Comparison of ENCODE assay signal across 19 cellular contexts in the genomic region with DNA sequence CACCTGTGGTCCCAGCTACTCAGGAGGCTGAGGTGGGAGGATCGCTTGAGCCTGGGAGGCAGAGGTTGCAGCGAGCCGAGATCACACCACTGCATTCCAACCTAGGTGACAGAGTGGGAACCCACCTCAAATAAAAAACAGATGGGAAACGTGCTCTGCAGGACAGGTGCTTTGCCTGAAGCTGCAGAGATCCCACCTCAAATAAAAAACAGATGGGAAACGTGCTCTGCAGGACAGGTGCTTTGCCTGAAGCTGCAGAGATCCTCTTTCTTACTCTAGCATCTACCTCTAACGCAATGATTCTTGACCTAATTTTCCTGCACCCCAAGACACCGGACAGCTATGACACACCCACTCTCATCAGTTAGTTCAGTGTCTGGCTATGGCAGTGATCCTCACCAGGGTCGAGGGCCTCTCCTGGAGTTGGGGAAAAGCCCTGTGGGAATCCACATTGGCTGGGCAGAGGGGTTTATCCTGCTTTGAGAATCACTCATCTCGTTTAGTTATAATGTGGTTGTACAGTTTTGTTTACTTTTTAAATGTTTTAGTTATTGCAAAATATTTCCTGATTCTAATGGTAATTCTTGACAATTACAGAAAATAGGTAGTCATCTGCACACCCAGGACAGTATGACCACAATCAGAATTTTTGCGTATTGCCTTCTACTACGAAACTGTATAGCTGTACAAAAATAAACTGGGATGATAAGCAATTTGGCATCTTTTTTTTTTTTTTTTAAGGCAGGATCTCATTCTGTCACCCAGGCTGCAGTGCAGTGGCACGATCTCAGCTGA. TPM values are rescaled to one million over a fixed set of nuclear protein-coding genes. Genes with fewer than 3 reads are reported as not detected.
A peak's percentile ranks its signal among the peaks of the same experiment; 100 is the strongest.
DNase-seq lines count a peak whose midpoint lies in the region; ATAC-seq lines count a peak whose summit lies in the region.
"Had no signal": no experiment of that assay in that cellular context is flagged by ENCODE, and none has a peak within 500 bp of the region (broad histone marks: within the 10 kb centered on the region; RNA-seq: fewer than 3 reads in every experiment).

No MANE protein-coding gene starts in this region.

- ATAC-seq in activated naive CD4-positive, alpha-beta T cell treated with anti-CD3 and anti-CD28 coated beads, Interleukin-2, amount 50 U/mL, for 72 hours = no peak
- peak; percentile 57 for ATAC-seq in left colon
- no peak for ATAC-seq in GM21529 (IDR thresholded peaks at IDR 0.05; ENCODE audit: unreplicated experiment)

- intact Hi-C loops in left colon (cut with DNase I, micrococcal nuclease) = no loop called here

- H3K27ac Mint-ChIP-seq in activated naive CD4-positive, alpha-beta T cell treated with anti-CD3 and anti-CD28 coated beads, Interleukin-2, amount 50 U/mL, for 72 hours = peak overlapping the region; percentile 29 to 67
- H3K27ac Mint-ChIP-seq: activated naive CD4-positive, alpha-beta T cell treated with anti-CD3 and anti-CD28 coated beads, Interleukin-2, amount 10 ng/mL, durations not matched to agents 7 days and 5 days had no signal

- DNase-seq in activated naive CD4-positive, alpha-beta T cell treated with anti-CD3 and anti-CD28 coated beads, Interleukin-2, amount 50 U/mL, for 72 hours (ENCODE audit: low spot score in 2 of 2) = no peak
- DNase-seq in activated naive CD4-positive, alpha-beta T cell treated with anti-CD3 and anti-CD28 coated beads, Interleukin-2, amount 50 U/mL, for 16 hours = no peak
- peak; percentile 42 for DNase-seq in SHP77 treated with DMSO at 0.1 percent for 48 hours (lab: John Stamatoyannopoulos, UW)
- DNase-seq in left colon = no peak
- DNase-seq in occipital lobe (lab: John Stamatoyannopoulos, UW) = no peak
- DNase-seq in iPS-NIHi7 (ENCODE audit: extremely low spot score) = no peak
- no peak for DNase-seq in T-helper 1 cell
- DNase-seq: activated CD4-positive, alpha-beta T cell treated with anti-CD3 and anti-CD28 coated beads, Interleukin-2, amount 50 U/mL, for 48 hours; activated naive CD4-positive, alpha-beta T cell treated with anti-CD3 and anti-CD28 coated beads, Interleukin-2, amount 10 ng/mL, durations not matched to agents 7 days and 5 days; AML-193; CD4-positive, alpha-beta T cell; H7; Karpas-422; left ventricle myocardium inferior; NCI-H1930; NCI-H526 treated with DMSO at 0.1 percent for 48 hours; NK-92 treated with Interleukin-12 subunit alpha and Interleukin-12 subunit beta, amount 100 ng/mL, for 24 hours; stimulated activated naive CD4-positive, alpha-beta T cell had no signal

- no peaks in the 10 kb centered on the region for H3K36me3 Mint-ChIP-seq in activated naive CD4-positive, alpha-beta T cell treated with anti-CD3 and anti-CD28 coated beads, Interleukin-2, amount 50 U/mL, for 72 hours

- no peaks in the 10 kb centered on the region for H3K9me3 Mint-ChIP-seq in activated naive CD4-positive, alpha-beta T cell treated with anti-CD3 and anti-CD28 coated beads, Interleukin-2, amount 50 U/mL, for 72 hours
- H3K9me3 Mint-ChIP-seq: activated naive CD4-positive, alpha-beta T cell treated with anti-CD3 and anti-CD28 coated beads, Interleukin-2, amount 10 ng/mL, durations not matched to agents 7 days and 5 days; CD4-positive, alpha-beta T cell had no signal

RNA-seq across cellular contexts. Expression of gene VPS53, which starts 11.4 kb away (rescaled TPM):
- 10 to 100 TPM; 39.1 to 56.7 TPM for total RNA-seq in activated naive CD4-positive, alpha-beta T cell treated with anti-CD3 and anti-CD28 coated beads, Interleukin-2, amount 50 U/mL, for 72 hours
- total RNA-seq in left colon = 10 to 100 TPM; 75.0 to 87.3 TPM
- 18.7 TPM for total RNA-seq in occipital lobe

RNA-seq across cellular contexts. Expression of gene TLCD3A, which starts 29.1 kb away (rescaled TPM):
- total RNA-seq in activated naive CD4-positive, alpha-beta T cell treated with anti-CD3 and anti-CD28 coated beads, Interleukin-2, amount 50 U/mL, for 72 hours = 10 to 100 TPM in 1 of 2 donors, 1 to 10 TPM in 1; 1.5 to 20.4 TPM
- total RNA-seq in left colon = 10 to 100 TPM; 11.3 to 15.1 TPM
- 9.5 TPM for total RNA-seq in occipital lobe

RNA-seq across cellular contexts. Expression of gene GEMIN4, which starts 48.8 kb away (rescaled TPM):
- total RNA-seq in activated naive CD4-positive, alpha-beta T cell treated with anti-CD3 and anti-CD28 coated beads, Interleukin-2, amount 50 U/mL, for 72 hours = 10 to 100 TPM; 25.1 to 48.7 TPM
- total RNA-seq in left colon = 10 to 100 TPM; 12.4 to 15.2 TPM
- total RNA-seq in occipital lobe = 10.1 TPM
